In genomic region chr9:93326056-93326455, GRCh38 we compare ENCODE assay signal across 15 cellular contexts.
A peak's percentile ranks its signal among the peaks of the same experiment; 100 is the strongest.
DNase-seq lines count a peak whose midpoint lies in the region; TF ChIP-seq lines count a peak whose summit lies in the region.
"Had no signal": no experiment of that assay in that cellular context is flagged by ENCODE, and none has a peak within 500 bp of the region (broad histone marks: within the 10 kb centered on the region; RNA-seq: fewer than 3 reads in every experiment).

No MANE protein-coding gene starts in this region.

- no peak overlapping the region for H3K4me2 ChIP-seq in neural progenitor cell
- H3K4me2 ChIP-seq: BLaER1 treated with 17β-estradiol and CSF1 and Interleukin-3, amounts not matched to agents 10 nM and 100 nM; PC-9 had no signal

- H3K27me3 Mint-ChIP-seq in neural progenitor cell (ENCODE audit: insufficient read depth, low read depth) (peaks cover 4% of the 10 kb centered on the region), endodermal cell (ENCODE audit: insufficient read depth) (no peaks in the 10 kb centered on the region)

- no peaks in the 10 kb centered on the region for H3K9me3 ChIP-seq in neural progenitor cell (ENCODE audit: low read depth)
- H3K9me3 ChIP-seq in endodermal cell (ENCODE audit: control insufficient read depth, low read length) = no peaks in the 10 kb centered on the region
- H3K9me3 ChIP-seq: BLaER1 treated with 17β-estradiol and CSF1 and Interleukin-3, amounts not matched to agents 10 nM and 100 nM; HAP-1 had no signal

- H3K4me1 ChIP-seq in neural progenitor cell = no peaks in the 10 kb centered on the region
- no peaks in the 10 kb centered on the region for H3K4me1 ChIP-seq in endodermal cell (ENCODE audit: control insufficient read depth, insufficient read depth, low read length)

- H3K9me3 Mint-ChIP-seq in neural progenitor cell (peaks cover 2% of the 10 kb centered on the region), endodermal cell (peaks cover 3% of the 10 kb centered on the region)

- H3K27me3 ChIP-seq in neural progenitor cell (no peaks in the 10 kb centered on the region), endodermal cell (ENCODE audit: control insufficient read depth, insufficient read depth, low read length, poor library complexity, severe bottlenecking) (no peaks in the 10 kb centered on the region)
- H3K27me3 ChIP-seq: BLaER1 treated with 17β-estradiol and CSF1 and Interleukin-3, amounts not matched to agents 10 nM and 100 nM had no signal

- H3K4me1 Mint-ChIP-seq in neural progenitor cell (peaks cover 2% of the 10 kb centered on the region), endodermal cell (no peaks in the 10 kb centered on the region)

- no peak overlapping the region for H3K27ac ChIP-seq in neural progenitor cell
- H3K27ac ChIP-seq in endodermal cell (ENCODE audit: low read depth, low read length) = no peak overlapping the region
- H3K27ac ChIP-seq: BLaER1 treated with 17β-estradiol and CSF1 and Interleukin-3, amounts not matched to agents 10 nM and 100 nM; PC-9 had no signal

- 94% methylated on average over 7 to 8 of the region's 9 CpGs for WGBS in endodermal cell (ENCODE audit: insufficient coverage in 1 of 2, insufficient read length in 1 of 2), 2 experiments

- H3K4me3 ChIP-seq in epithelial cell of esophagus (ENCODE audit: low read length) (no peak overlapping the region), neural progenitor cell (no peak overlapping the region), endodermal cell (ENCODE audit: low read length) (no peak overlapping the region)
- H3K4me3 ChIP-seq: BLaER1 treated with 17β-estradiol and CSF1 and Interleukin-3, amounts not matched to agents 10 nM and 100 nM; HAP-1; PC-9 had no signal

- no peaks in the 10 kb centered on the region for H4K20me1 ChIP-seq in neural progenitor cell (ENCODE audit: low read depth)
- H4K20me1 ChIP-seq: BLaER1 treated with 17β-estradiol and CSF1 and Interleukin-3, amounts not matched to agents 10 nM and 100 nM had no signal

- H3K36me3 ChIP-seq in neural progenitor cell (no peaks in the 10 kb centered on the region), endodermal cell (ENCODE audit: control insufficient read depth, insufficient read depth, low read length) (no peaks in the 10 kb centered on the region)
- H3K36me3 ChIP-seq: BLaER1 treated with 17β-estradiol and CSF1 and Interleukin-3, amounts not matched to agents 10 nM and 100 nM; HAP-1 had no signal

- TF ChIP-seq CTCF in epithelial cell of esophagus (IDR thresholded peaks at IDR 0.05; ENCODE audit: insufficient read depth, low read depth, low read length, missing control alignments) (no peak), neural progenitor cell (IDR thresholded peaks at IDR 0.05) (no peak), endodermal cell (conservative IDR thresholded peaks at IDR 0.05) (no peak)

- no peaks in the 10 kb centered on the region for H3K79me2 ChIP-seq in neural progenitor cell (ENCODE audit: low read depth)

- DNase-seq in EL = peak; percentile 20
- DNase-seq in HS-5 (ENCODE audit: low read depth) = peak; percentile 18
- peak; percentile 22 for DNase-seq in epithelial cell of esophagus (ENCODE audit: low read depth)
- no peak for DNase-seq in neural progenitor cell (ENCODE audit: low spot score)
- DNase-seq in NK-92 (lab: John Stamatoyannopoulos, UW; ENCODE audit: unreplicated experiment) = no peak
- DNase-seq in NCI-H69 (lab: John Stamatoyannopoulos, UW) = no peak
- DNase-seq in endodermal cell = no peak
- DNase-seq: IMR-90, NCI-H1417 treated with DMSO at 0.1 percent for 48 hours, NCI-H2029 treated with DMSO at 0.1 percent for 48 hours, NCI-H526, PC-9, SHP77 had no signal

- H3K9ac ChIP-seq in neural progenitor cell = no peak overlapping the region
- no peak overlapping the region for H3K9ac ChIP-seq in endodermal cell (ENCODE audit: extremely low read depth, low read length, poor library complexity, severe bottlenecking)
- H3K9ac ChIP-seq: BLaER1 treated with 17β-estradiol and CSF1 and Interleukin-3, amounts not matched to agents 10 nM and 100 nM had no signal

- no peaks in the 10 kb centered on the region for H3K36me3 Mint-ChIP-seq in neural progenitor cell
- H3K36me3 Mint-ChIP-seq in endodermal cell (ENCODE audit: low read depth) = peaks cover 18% of the 10 kb centered on the region

- peak overlapping the region; percentile 21 for H3K27ac Mint-ChIP-seq in neural progenitor cell
- H3K27ac Mint-ChIP-seq in endodermal cell = no peak overlapping the region

- H3K4me3 Mint-ChIP-seq in neural progenitor cell = no peak overlapping the region
- no peak overlapping the region for H3K4me3 Mint-ChIP-seq in endodermal cell

- no peak overlapping the region for H2AFZ ChIP-seq in neural progenitor cell (replicated peaks)
- H2AFZ ChIP-seq: PC-9 had no signal

- no peaks in the 10 kb centered on the region for H3F3A ChIP-seq in neural progenitor cell (ENCODE audit: low read depth)

Comparison
In these comparisons a context has a peak if more than half of its experiments do, and no peak if none do; other contexts are left out.
1. DNase-seq: peak in EL (single experiment), HS-5 (single experiment) and epithelial cell of esophagus (single experiment); none in neural progenitor cell (single experiment), NK-92 (single experiment), NCI-H69 (single experiment) and endodermal cell (single experiment).